2 cellular contexts compared by ENCODE assay signal in genomic region chr22:42901790-42902508, GRCh38.
TF ChIP-seq lines count a peak whose summit lies in the region.

No MANE protein-coding gene starts in this region.

TF ChIP-seq in SK-N-SH, 30 proteins besides CTCF, POLR2A, EP300 and RAD21 (continued from another document):
- TF ChIP-seq REST (IDR thresholded peaks at IDR 0.05; ENCODE audit: low read depth, low read length) (no peak), NFIC (IDR thresholded peaks at IDR 0.05; ENCODE audit: borderline replicate concordance) (no peak), FOSL2 (IDR thresholded peaks at IDR 0.05; ENCODE audit: borderline replicate concordance, low read depth) (no peak), JUND (IDR thresholded peaks at IDR 0.05) (no peak), POLR2AphosphoS5 (IDR thresholded peaks at IDR 0.05; ENCODE audit: low read depth, low read length) (no peak), GATA2 (CRISPR knock-in tag; IDR thresholded peaks at IDR 0.05) (no peak), USF2 (IDR thresholded peaks at IDR 0.05; ENCODE audit: borderline replicate concordance, low read depth, low read length) (no peak), SMC3 (IDR thresholded peaks at IDR 0.05; ENCODE audit: low read depth, low read length) (no peak), ELF1 (IDR thresholded peaks at IDR 0.05) (no peak), GABPA (IDR thresholded peaks at IDR 0.05; ENCODE audit: low read depth) (no peak)

TF ChIP-seq in SK-N-SH treated with all-trans-retinoic acid at 6 μM for 48 hours, 23 proteins besides CTCF, POLR2A, EP300 and RAD21 (continued from another document):
- TF ChIP-seq POU6F1 (CRISPR knock-in tag; IDR thresholded peaks at IDR 0.05; ENCODE audit: borderline replicate concordance, low read depth): no peak
- no peak for TF ChIP-seq CREB5 (CRISPR knock-in tag; IDR thresholded peaks at IDR 0.05; ENCODE audit: low read depth)
